ENCODE assay signal across 9 cellular contexts in genomic region chr14:100297320-100298300, GRCh38. TPM values are rescaled to one million over a fixed set of nuclear protein-coding genes. Genes with fewer than 3 reads are reported as not detected.
A peak's percentile ranks its signal among the peaks of the same experiment; 100 is the strongest.
DNase-seq lines count a peak whose midpoint lies in the region; ATAC-seq and TF ChIP-seq lines count a peak whose summit lies in the region.
"Had no signal": no experiment of that assay in that cellular context is flagged by ENCODE, and none has a peak within 500 bp of the region (broad histone marks: within the 10 kb centered on the region; RNA-seq: fewer than 3 reads in every experiment).

No MANE protein-coding gene starts in this region.

- peak overlapping the region; percentile 73 to 79 for H3K27ac ChIP-seq in breast epithelium
- peak overlapping the region; percentile 60 for H3K27ac ChIP-seq in substantia nigra (ENCODE audit: low read depth, low read length, poor library complexity, severe bottlenecking)

- TF ChIP-seq CTCF in breast epithelium (IDR thresholded peaks at IDR 0.05) (no peak), MCF 10A (IDR thresholded peaks at IDR 0.05; ENCODE audit: unreplicated experiment) (no peak)

- no peaks in the 10 kb centered on the region for H3K9me3 ChIP-seq in breast epithelium

- no peak overlapping the region for H3K27ac Mint-ChIP-seq in MCF 10A (ENCODE audit: low read depth, unreplicated experiment)
- H3K27ac Mint-ChIP-seq: CD4-positive, CD25-positive, alpha-beta regulatory T cell had no signal

- DNase-seq in breast epithelium (ENCODE audit: low spot score in 2 of 2), result peak; percentile 73 to 74
- no peak for DNase-seq in MCF 10A (ENCODE audit: unreplicated experiment)
- DNase-seq in amniotic epithelial cell (ENCODE audit: low read depth), result peak; percentile 77
- peak; percentile 64 for DNase-seq in inferior parietal cortex (ENCODE audit: extremely low spot score)
- peak in 42 of 49 donors; percentile 26 to 87 (median 69) for DNase-seq in substantia nigra (lab: John Stamatoyannopoulos, UW)
- no peak for DNase-seq in retina
- no peak for DNase-seq in NCI-H748 (lab: John Stamatoyannopoulos, UW; ENCODE audit: unreplicated experiment)
- DNase-seq: CD4-positive, CD25-positive, alpha-beta regulatory T cell had no signal

- no peaks in the 10 kb centered on the region for H3K36me3 ChIP-seq in breast epithelium

- H3K27me3 ChIP-seq in breast epithelium, result no peaks in the 10 kb centered on the region

- H3K27me3 Mint-ChIP-seq in MCF 10A (ENCODE audit: insufficient read depth, unreplicated experiment), result no peaks in the 10 kb centered on the region
- H3K27me3 Mint-ChIP-seq: CD4-positive, CD25-positive, alpha-beta regulatory T cell had no signal

- H3K4me1 Mint-ChIP-seq in MCF 10A (ENCODE audit: insufficient read depth, unreplicated experiment), result peaks cover 3% of the 10 kb centered on the region

- no TSS peak for BruUV-seq in MCF 10A (replicated peaks; lab: Mats Ljungman, UMichigan)

- POLR2A ChIA-PET in MCF 10A (lab: Yijun Ruan, JAX), result interaction anchor here (0.6 kb wide), 1 partner anchor 8 kb away, joined by 5 read pairs; the partner anchor contains the start of gene SLC25A29

- H3K36me3 Mint-ChIP-seq in MCF 10A (ENCODE audit: insufficient read depth, unreplicated experiment), result no peaks in the 10 kb centered on the region
- H3K36me3 Mint-ChIP-seq: CD4-positive, CD25-positive, alpha-beta regulatory T cell had no signal

- TF ChIP-seq POLR2A in breast epithelium (IDR thresholded peaks at IDR 0.05), result no peak

- intact Hi-C loops in breast epithelium (cut with DNase I; ENCODE audit: low total_unique reads), result no loop called here
- intact Hi-C loops in MCF 10A (cut with micrococcal nuclease), result no loop called here

- H3K4me3 ChIP-seq in breast epithelium, result peak overlapping the region in 2 of 3 donors; percentile 13 to 19

- peaks cover 0 to 9% of the 10 kb centered on the region in 2 donors for H3K4me1 ChIP-seq in breast epithelium

- H3K4me3 Mint-ChIP-seq in MCF 10A (ENCODE audit: unreplicated experiment), result no peak overlapping the region

- CTCF ChIA-PET in MCF 10A (lab: Yijun Ruan, JAX), result interaction anchor here (0.6 to 1.3 kb wide), 3 partner anchors 19 to 88 kb away, joined by 3 to 5 read pairs (median 5); no protein-coding TSS in a partner anchor

- ATAC-seq in HG03135 (IDR thresholded peaks at IDR 0.05; ENCODE audit: unreplicated experiment), result peak; percentile 80

- no peaks in the 10 kb centered on the region for H3K9me3 Mint-ChIP-seq in MCF 10A (ENCODE audit: unreplicated experiment)
- H3K9me3 Mint-ChIP-seq: CD4-positive, CD25-positive, alpha-beta regulatory T cell had no signal

RNA-seq across cellular contexts. Expression of gene SLC25A29, which starts 8.6 kb away (rescaled TPM):
- total RNA-seq in breast epithelium (100 to 1,000 TPM in 2 of 3 donors, 10 to 100 TPM in 1; 40.2 to 119 (median 110) TPM), MCF 10A (2022) (33.9 and 49.2 TPM in 2 replicates)

RNA-seq across cellular contexts. Expression of gene SLC25A47, which starts 25.5 kb away (rescaled TPM):
- total RNA-seq in breast epithelium (under 1 TPM in 1 of 3 donors, not detected in 2; 0.16 TPM), MCF 10A (2022) (not detected in 2 replicates)
- total RNA-seq: CD4-positive, CD25-positive, alpha-beta regulatory T cell had no signal

RNA-seq across cellular contexts. Expression of gene YY1, which starts 58.7 kb away (rescaled TPM):
- total RNA-seq in breast epithelium (10 to 100 TPM; 46.2 to 61.2 (median 50.6) TPM), MCF 10A (2022) (66.7 and 73.3 TPM in 2 replicates)

Comparison
In these comparisons a context has a peak if more than half of its experiments do, and no peak if none do; other contexts are left out.
1. DNase-seq: peak in breast epithelium (2 of 2), amniotic epithelial cell (single experiment), inferior parietal cortex (single experiment) and substantia nigra (42 of 49); none in MCF 10A (single experiment), retina (single experiment) and NCI-H748 (single experiment).